Comparison of ENCODE assay signal across 16 cellular contexts in genomic region chr10:96890172-96890513, GRCh38. TPM values are rescaled to one million over a fixed set of nuclear protein-coding genes. Genes with fewer than 3 reads are reported as not detected.
A peak's percentile ranks its signal among the peaks of the same experiment; 100 is the strongest.
DNase-seq lines count a peak whose midpoint lies in the region; ATAC-seq and TF ChIP-seq lines count a peak whose summit lies in the region.
"Had no signal": no experiment of that assay in that cellular context is flagged by ENCODE, and none has a peak within 500 bp of the region (broad histone marks: within the 10 kb centered on the region; RNA-seq: fewer than 3 reads in every experiment).

No MANE protein-coding gene starts in this region.

- no peak for ATAC-seq in WTC11
- ATAC-seq in left colon: peak; percentile 49
- no peak for ATAC-seq in GM19455 (IDR thresholded peaks at IDR 0.05; ENCODE audit: unreplicated experiment)

- H3K36me3 Mint-ChIP-seq in MCF 10A (ENCODE audit: insufficient read depth, unreplicated experiment): peaks cover 13% of the 10 kb centered on the region
- H3K36me3 Mint-ChIP-seq in WTC11: peaks cover 29% of the 10 kb centered on the region
- H3K36me3 Mint-ChIP-seq in endothelial cell (ENCODE audit: low read depth, unreplicated experiment): peaks cover 6% of the 10 kb centered on the region

- H3K27ac ChIP-seq in breast epithelium (no peak overlapping the region), Karpas-422 (ENCODE audit: low read length) (no peak overlapping the region)
- H3K27ac ChIP-seq: cardiac muscle cell, left ventricle myocardium inferior, sigmoid colon had no signal

- no peak overlapping the region for H3K4me2 ChIP-seq in Karpas-422 (ENCODE audit: low read depth, low read length, poor library complexity, severe bottlenecking)

- no peak for TF ChIP-seq CTCF in MCF 10A (IDR thresholded peaks at IDR 0.05; ENCODE audit: unreplicated experiment)
- TF ChIP-seq CTCF in breast epithelium (IDR thresholded peaks at IDR 0.05): no peak
- TF ChIP-seq CTCF in WTC11 (IDR thresholded peaks at IDR 0.05): no peak
- TF ChIP-seq CTCF in endothelial cell (IDR thresholded peaks at IDR 0.05; ENCODE audit: unreplicated experiment): no peak

- no peak for TF ChIP-seq POLR2A in breast epithelium (IDR thresholded peaks at IDR 0.05)

- H3K9ac ChIP-seq in Karpas-422 (ENCODE audit: low read length): no peak overlapping the region

- H3K27me3 ChIP-seq in breast epithelium (no peaks in the 10 kb centered on the region), Karpas-422 (ENCODE audit: low read length) (no peaks in the 10 kb centered on the region)
- H3K27me3 ChIP-seq: cardiac muscle cell, sigmoid colon had no signal

- POLR2A ChIA-PET in MCF 10A (lab: Yijun Ruan, JAX): no interaction called here
- POLR2A ChIA-PET in WTC11 (lab: Charles Lee): no interaction called here

- DNase-seq in MCF 10A (ENCODE audit: unreplicated experiment) (peak; percentile 8), breast epithelium (ENCODE audit: low spot score in 2 of 2) (no peak), WTC11 (ENCODE audit: low spot score) (no peak), left colon (no peak), iPS-NIHi7 (ENCODE audit: extremely low spot score) (no peak), endothelial cell (ENCODE audit: low spot score) (no peak), Karpas-422 (no peak)
- DNase-seq: activated naive CD4-positive, alpha-beta T cell treated with anti-CD3 and anti-CD28 coated beads for 36 hours; head of caudate nucleus; left ventricle myocardium inferior; NCI-H2171 treated with DMSO at 0.1 percent for 48 hours; sigmoid colon; stimulated activated naive CD4-positive, alpha-beta T cell treated with Interleukin-2 at 50 U/mL for 16 hours had no signal

- no peak overlapping the region for H3K4me3 Mint-ChIP-seq in MCF 10A (ENCODE audit: unreplicated experiment)
- H3K4me3 Mint-ChIP-seq in WTC11: no peak overlapping the region
- H3K4me3 Mint-ChIP-seq in endothelial cell (ENCODE audit: unreplicated experiment): no peak overlapping the region
- H3K4me3 Mint-ChIP-seq: activated naive CD4-positive, alpha-beta T cell treated with anti-CD3 and anti-CD28 coated beads for 36 hours had no signal

- no peak overlapping the region for H2AFZ ChIP-seq in Karpas-422 (ENCODE audit: low read length)

- no peaks in the 10 kb centered on the region for H3K4me1 ChIP-seq in breast epithelium
- no peaks in the 10 kb centered on the region for H3K4me1 ChIP-seq in Karpas-422 (ENCODE audit: low read length)

- no peaks in the 10 kb centered on the region for H3K9me2 ChIP-seq in Karpas-422 (replicated peaks; ENCODE audit: insufficient read depth, low read length)

- H3K9me3 Mint-ChIP-seq in MCF 10A (ENCODE audit: unreplicated experiment): no peaks in the 10 kb centered on the region
- H3K9me3 Mint-ChIP-seq in WTC11: peaks cover 12% of the 10 kb centered on the region
- H3K9me3 Mint-ChIP-seq in endothelial cell (ENCODE audit: unreplicated experiment): no peaks in the 10 kb centered on the region

- H3K36me3 ChIP-seq in breast epithelium: no peaks in the 10 kb centered on the region
- peaks cover 27% of the 10 kb centered on the region; the same call in 1 of the 2 replicates for H3K36me3 ChIP-seq in Karpas-422 (ENCODE audit: insufficient read depth, low read length)
- H3K36me3 ChIP-seq: cardiac muscle cell, sigmoid colon had no signal

- H3K27me3 Mint-ChIP-seq in MCF 10A (ENCODE audit: insufficient read depth, unreplicated experiment) (no peaks in the 10 kb centered on the region), WTC11 (ENCODE audit: low read depth) (no peaks in the 10 kb centered on the region), endothelial cell (ENCODE audit: unreplicated experiment) (peaks cover 2% of the 10 kb centered on the region)

- peaks cover 15% of the 10 kb centered on the region for H3K4me1 Mint-ChIP-seq in MCF 10A (ENCODE audit: insufficient read depth, unreplicated experiment)
- H3K4me1 Mint-ChIP-seq in WTC11: peaks cover 18% of the 10 kb centered on the region
- no peaks in the 10 kb centered on the region for H3K4me1 Mint-ChIP-seq in endothelial cell (ENCODE audit: unreplicated experiment)

- intact Hi-C loops in MCF 10A (cut with micrococcal nuclease): no loop called here
- intact Hi-C loops in breast epithelium (cut with DNase I; ENCODE audit: low total_unique reads): no loop called here
- intact Hi-C loops in left colon (cut with DNase I, micrococcal nuclease): no loop called here

- CTCF ChIA-PET in MCF 10A (lab: Yijun Ruan, JAX) (interaction anchor here (0.7 kb wide), 1 partner anchor 21 kb away, joined by 3 read pairs; no protein-coding TSS in a partner anchor), WTC11 (lab: Charles Lee) (no interaction called here)

- H4K20me1 ChIP-seq in Karpas-422 (ENCODE audit: insufficient read depth, low read depth, low read length): no peaks in the 10 kb centered on the region

- H3K9me3 ChIP-seq in breast epithelium: peaks cover 0 to 12% of the 10 kb centered on the region in 2 donors
- H3K9me3 ChIP-seq in Karpas-422 (ENCODE audit: low read length): no peaks in the 10 kb centered on the region
- H3K9me3 ChIP-seq: sigmoid colon had no signal

- H3K27ac Mint-ChIP-seq in MCF 10A (ENCODE audit: low read depth, unreplicated experiment) (no peak overlapping the region), WTC11 (0 out of 2 replicates have a peak overlapping the region, but pooled peaks have one; percentile 4), endothelial cell (ENCODE audit: unreplicated experiment) (no peak overlapping the region)
- H3K27ac Mint-ChIP-seq: activated naive CD4-positive, alpha-beta T cell treated with anti-CD3 and anti-CD28 coated beads for 36 hours had no signal

- no TSS peak for BruUV-seq in MCF 10A (replicated peaks; lab: Mats Ljungman, UMichigan)

- H3K79me2 ChIP-seq in Karpas-422 (ENCODE audit: low read length): peaks cover 94% of the 10 kb centered on the region

- H3K4me3 ChIP-seq in breast epithelium: no peak overlapping the region
- H3K4me3 ChIP-seq in Karpas-422 (ENCODE audit: low read length): no peak overlapping the region
- H3K4me3 ChIP-seq: cardiac muscle cell, HAP-1, left ventricle myocardium inferior, sigmoid colon had no signal

TF ChIP-seq in WTC11, 78 proteins besides CTCF, POLR2A, EP300 and RAD21:
- TF ChIP-seq ZNF425 (CRISPR knock-in tag; conservative IDR thresholded peaks at IDR 0.05) (no peak), ZNF121 (CRISPR knock-in tag; IDR thresholded peaks at IDR 0.05) (peak; percentile 59; the same call in 1 of the 2 replicates)

RNA-seq across cellular contexts. Expression of gene LCOR, which starts 58.0 kb away (rescaled TPM):
- total RNA-seq in MCF 10A (2022): 33.9 and 40.4 TPM in 2 replicates
- total RNA-seq in breast epithelium: 10 to 100 TPM; 19.4 to 53.6 (median 35.7) TPM
- 23.9 to 28.1 TPM (median 24.2 TPM) in 3 replicates for total RNA-seq in WTC11 (2021)
- 10 to 100 TPM; 82.4 to 93.7 TPM for total RNA-seq in left colon
- 36.6 TPM for total RNA-seq in endothelial cell (ENCODE audit: unreplicated experiment)
- total RNA-seq in Karpas-422 (2014; rRNA removed; shearing (Covaris generic); ENCODE audit: low replicate concordance): 13.1 and 24.3 TPM in 2 replicates
